In genomic region chr15:51917493-51917892, GRCh38 we compare ENCODE assay signal across 1 cellular context.
TF ChIP-seq lines count a peak whose summit lies in the region.

No MANE protein-coding gene starts in this region.

TF ChIP-seq in GM12878, 131 proteins besides CTCF, POLR2A, EP300 and RAD21:
- TF ChIP-seq CUX1 (IDR thresholded peaks at IDR 0.05; ENCODE audit: insufficient replicate concordance, low read depth, low read length) (no peak), ZBTB33 (IDR thresholded peaks at IDR 0.05) (no peak), BRCA1 (IDR thresholded peaks at IDR 0.05; ENCODE audit: low read depth, low read length) (no peak), PAX8 (IDR thresholded peaks at IDR 0.05) (no peak), SMAD1 (IDR thresholded peaks at IDR 0.05; ENCODE audit: low read depth, partially characterized antibody) (no peak), SMARCA5 (IDR thresholded peaks at IDR 0.05) (no peak), NR2C1 (IDR thresholded peaks at IDR 0.05) (no peak), MXI1 (IDR thresholded peaks at IDR 0.05; ENCODE audit: low read depth, low read length) (no peak), ELK1 (IDR thresholded peaks at IDR 0.05; ENCODE audit: low read depth, low read length) (no peak), IKZF1 (conservative IDR thresholded peaks at IDR 0.05) (no peak), SREBF1 (IDR thresholded peaks at IDR 0.05; ENCODE audit: low read length) (no peak), ZBED1 (IDR thresholded peaks at IDR 0.05; ENCODE audit: borderline replicate concordance) (no peak), IKZF2 (IDR thresholded peaks at IDR 0.05) (no peak), ZNF274 (IDR thresholded peaks at IDR 0.05; ENCODE audit: insufficient read depth, insufficient read length) (no peak), NR2C2 (IDR thresholded peaks at IDR 0.05; ENCODE audit: borderline replicate concordance, control insufficient read depth, insufficient read length, low read depth) (no peak), RB1 (IDR thresholded peaks at IDR 0.05; ENCODE audit: borderline replicate concordance) (no peak), BCL11A (IDR thresholded peaks at IDR 0.05; ENCODE audit: low read depth, low read length) (no peak)
